8 cellular contexts compared by ENCODE assay signal in genomic region chr20:58308680-58309527, GRCh38. TPM values are rescaled to one million over a fixed set of nuclear protein-coding genes. Genes with fewer than 3 reads are reported as not detected.
A peak's percentile ranks its signal among the peaks of the same experiment; 100 is the strongest.
DNase-seq lines count a peak whose midpoint lies in the region; ATAC-seq and TF ChIP-seq lines count a peak whose summit lies in the region.

No MANE protein-coding gene starts in this region.

- H3K9me3 Mint-ChIP-seq in activated CD8-positive, alpha-beta memory T cell treated with anti-CD3 and anti-CD28 coated beads, Interleukin-2, amount 10 ng/mL, durations not matched to agents 7 days and 5 days (ENCODE audit: low read depth): no peaks in the 10 kb centered on the region

- peaks cover 22% of the 10 kb centered on the region for H3K36me3 Mint-ChIP-seq in activated CD8-positive, alpha-beta memory T cell treated with anti-CD3 and anti-CD28 coated beads, Interleukin-2, amount 10 ng/mL, durations not matched to agents 7 days and 5 days

- no peaks in the 10 kb centered on the region for H3K27me3 Mint-ChIP-seq in activated CD8-positive, alpha-beta memory T cell treated with anti-CD3 and anti-CD28 coated beads, Interleukin-2, amount 10 ng/mL, durations not matched to agents 7 days and 5 days

- H3K9ac ChIP-seq in muscle layer of colon (ENCODE audit: low read length): peak overlapping the region; percentile 54

- H3K4me1 ChIP-seq in muscle layer of colon (ENCODE audit: insufficient read depth, low read length): peaks cover 13% of the 10 kb centered on the region
- peaks cover 0 to 59% (median 14%) of the 10 kb centered on the region in 4 donors for H3K4me1 ChIP-seq in tibial nerve

- TF ChIP-seq CTCF in GM06990 (IDR thresholded peaks at IDR 0.05; ENCODE audit: insufficient read depth, low read length, poor library complexity, severe bottlenecking) (no peak), epithelial cell of proximal tubule (conservative IDR thresholded peaks at IDR 0.05; ENCODE audit: low read depth, low read length) (no peak), tibial nerve (IDR thresholded peaks at IDR 0.05) (no peak)

- TF ChIP-seq EP300 in tibial nerve (IDR thresholded peaks at IDR 0.05): peak in 1 of 2 donors; percentile 58

- H3K27me3 ChIP-seq in GM06990 (replicated peaks; ENCODE audit: control insufficient read depth, insufficient read depth, low read length) (no peaks in the 10 kb centered on the region), muscle layer of colon (ENCODE audit: control insufficient read depth in 1 of 2, insufficient read depth in 2 of 2, low read length in 2 of 2) (no peaks in the 10 kb centered on the region), tibial nerve (no peaks in the 10 kb centered on the region)

- H3K36me3 ChIP-seq in GM06990 (ENCODE audit: control insufficient read depth, insufficient read depth, low read length) (peaks cover 4% of the 10 kb centered on the region), muscle layer of colon (ENCODE audit: insufficient read depth, low read length) (no peaks in the 10 kb centered on the region), tibial nerve (peaks cover 0 to 14% (median 2%) of the 10 kb centered on the region in 3 donors)

- peak overlapping the region; percentile 79 for H3K27ac ChIP-seq in muscle layer of colon (ENCODE audit: low read depth, low read length)
- peak overlapping the region; percentile 58 to 90 (median 80) for H3K27ac ChIP-seq in tibial nerve

- CTCF ChIA-PET in activated CD8-positive, alpha-beta memory T cell treated with anti-CD3 and anti-CD28 coated beads, Interleukin-2, amount 10 ng/mL, durations not matched to agents 7 days and 5 days (lab: Charles Lee): interaction anchor here (0.9 to 1.0 kb wide), 2 partner anchors 72 kb away, joined by 3 to 4 read pairs; no protein-coding TSS in a partner anchor

- in situ Hi-C loops in KBM-7 (cut with MboI; ENCODE audit: low pct_unique_long_range_greater_than_20kb, low sequenced_read_pairs): no loop called here

- ATAC-seq in GM21723 (IDR thresholded peaks at IDR 0.05; ENCODE audit: unreplicated experiment): peak; percentile 53
- peak; percentile 66 for ATAC-seq in activated CD8-positive, alpha-beta memory T cell treated with anti-CD3 and anti-CD28 coated beads, Interleukin-2, amount 10 ng/mL, durations not matched to agents 7 days and 5 days

- peaks cover 58% of the 10 kb centered on the region for H3K4me1 Mint-ChIP-seq in activated CD8-positive, alpha-beta memory T cell treated with anti-CD3 and anti-CD28 coated beads, Interleukin-2, amount 10 ng/mL, durations not matched to agents 7 days and 5 days

- H3K27ac Mint-ChIP-seq in activated CD8-positive, alpha-beta memory T cell treated with anti-CD3 and anti-CD28 coated beads, Interleukin-2, amount 10 ng/mL, durations not matched to agents 7 days and 5 days: peak overlapping the region; percentile 78

- H3K9me3 ChIP-seq in muscle layer of colon (ENCODE audit: low read length): no peaks in the 10 kb centered on the region
- no peaks in the 10 kb centered on the region for H3K9me3 ChIP-seq in tibial nerve

- TF ChIP-seq POLR2A in tibial nerve (IDR thresholded peaks at IDR 0.05): no peak

- H3K4me3 ChIP-seq in GM06990 (replicated peaks; ENCODE audit: low read depth, low read length): peak overlapping the region; percentile 84
- peak overlapping the region; percentile 88 for H3K4me3 ChIP-seq in epithelial cell of proximal tubule (ENCODE audit: low read depth, low read length)
- peak overlapping the region; percentile 79 to 84 for H3K4me3 ChIP-seq in muscle layer of colon (ENCODE audit: low read depth in 1 of 2, low read length in 2 of 2)
- H3K4me3 ChIP-seq in tibial nerve: peak overlapping the region; percentile 60 to 87 (median 78)

- H3K4me3 Mint-ChIP-seq in activated CD8-positive, alpha-beta memory T cell treated with anti-CD3 and anti-CD28 coated beads, Interleukin-2, amount 10 ng/mL, durations not matched to agents 7 days and 5 days: peak overlapping the region; percentile 76

- DNase-seq in GM06990 (ENCODE audit: extremely low read depth, insufficient read length): peak; percentile 64
- DNase-seq in KBM-7: peak; percentile 19
- DNase-seq in activated CD8-positive, alpha-beta memory T cell treated with anti-CD3 and anti-CD28 coated beads, Interleukin-2, amount 10 ng/mL, durations not matched to agents 7 days and 5 days: peak; percentile 77
- no peak for DNase-seq in epithelial cell of proximal tubule (ENCODE audit: low read depth)
- peak; percentile 34 to 44 for DNase-seq in tibial nerve (ENCODE audit: low spot score in 2 of 2)
- DNase-seq in NCI-H2171 treated with DMSO at 0.1 percent for 48 hours (lab: John Stamatoyannopoulos, UW): no peak

- WGBS in tibial nerve, 2 donors: 10 to 16% methylated on average over 32 to 36 of the region's 41 CpGs

RNA-seq across cellular contexts. Expression of gene RAB22A, which starts 0.6 kb away (rescaled TPM):
- total RNA-seq in activated CD8-positive, alpha-beta memory T cell treated with anti-CD3 and anti-CD28 coated beads, Interleukin-2, amount 10 ng/mL, durations not matched to agents 7 days and 5 days: 10 to 100 TPM; 13.2 to 14.7 TPM
- 8.3 and 10.6 TPM in 2 replicates for total RNA-seq in epithelial cell of proximal tubule
- 10 to 100 TPM; 16.7 to 26.2 (median 20.8) TPM for total RNA-seq in tibial nerve

Comparison
In these comparisons a context has a peak if more than half of its experiments do, and no peak if none do; other contexts are left out.
1. DNase-seq: peak in GM06990 (single experiment), KBM-7 (single experiment), activated CD8-positive, alpha-beta memory T cell treated with anti-CD3 and anti-CD28 coated beads, Interleukin-2, amount 10 ng/mL, durations not matched to agents 7 days and 5 days (single experiment) and tibial nerve (2 of 2); none in epithelial cell of proximal tubule (single experiment) and NCI-H2171 treated with DMSO at 0.1 percent for 48 hours (single experiment).
2. Peak in every context shown above with its lines, with median percentiles within 50 percentile points of each other: H3K4me3 ChIP-seq.